In genomic region chr12:123856681-123857080, GRCh38 we compare ENCODE assay signal across 18 cellular contexts.
A peak's percentile ranks its signal among the peaks of the same experiment; 100 is the strongest.
DNase-seq lines count a peak whose midpoint lies in the region; ATAC-seq, FAIRE-seq and TF ChIP-seq lines count a peak whose summit lies in the region.
"Had no signal": no experiment of that assay in that cellular context is flagged by ENCODE, and none has a peak within 500 bp of the region (broad histone marks: within the 10 kb centered on the region; RNA-seq: fewer than 3 reads in every experiment).

No MANE protein-coding gene starts in this region.

- H3K4me1 Mint-ChIP-seq in WTC11: no peaks in the 10 kb centered on the region
- H3K4me1 Mint-ChIP-seq in nephron progenitor cell: peaks cover 11% of the 10 kb centered on the region
- H3K4me1 Mint-ChIP-seq in activated naive CD4-positive, alpha-beta T cell treated with anti-CD3 and anti-CD28 coated beads, Interleukin-2, amount 10 ng/mL, durations not matched to agents 7 days and 5 days: no peaks in the 10 kb centered on the region
- H3K4me1 Mint-ChIP-seq: CD4-positive, CD25-positive, alpha-beta regulatory T cell; CD8-positive, alpha-beta memory T cell had no signal

- no peaks in the 10 kb centered on the region for H3K9me3 Mint-ChIP-seq in WTC11
- no peaks in the 10 kb centered on the region for H3K9me3 Mint-ChIP-seq in nephron progenitor cell
- no peaks in the 10 kb centered on the region for H3K9me3 Mint-ChIP-seq in activated naive CD4-positive, alpha-beta T cell treated with anti-CD3 and anti-CD28 coated beads, Interleukin-2, amount 10 ng/mL, durations not matched to agents 7 days and 5 days
- H3K9me3 Mint-ChIP-seq: CD4-positive, CD25-positive, alpha-beta regulatory T cell; CD8-positive, alpha-beta memory T cell had no signal

- no peak for ATAC-seq in WTC11

- CTCF ChIA-PET in WTC11 (lab: Charles Lee): no interaction called here
- CTCF ChIA-PET in activated naive CD4-positive, alpha-beta T cell treated with anti-CD3 and anti-CD28 coated beads, Interleukin-2, amount 10 ng/mL, durations not matched to agents 7 days and 5 days (lab: Charles Lee): no interaction called here

- DNase-seq in WTC11 (ENCODE audit: low spot score) (no peak), dedifferentiated amniotic fluid mesenchymal stem cell (ENCODE audit: extremely low spot score) (no peak), nephron progenitor cell (no peak)
- no peak for DNase-seq in activated naive CD4-positive, alpha-beta T cell treated with anti-CD3 and anti-CD28 coated beads, Interleukin-2, amount 10 ng/mL, durations not matched to agents 7 days and 5 days
- DNase-seq: ACHN; BE2C; C1 segment of cervical spinal cord; CD4-positive, CD25-positive, alpha-beta regulatory T cell; CD8-positive, alpha-beta memory T cell; COR-L47; DMS 273 treated with DMSO at 0.1 percent for 48 hours; DMS53; DND-41; EL had no signal

- H3K27me3 Mint-ChIP-seq in WTC11 (ENCODE audit: low read depth) (no peaks in the 10 kb centered on the region; the same call in none of the 2 replicates), nephron progenitor cell (ENCODE audit: low read depth, poor library complexity) (peaks cover 11% of the 10 kb centered on the region)
- no peaks in the 10 kb centered on the region for H3K27me3 Mint-ChIP-seq in activated naive CD4-positive, alpha-beta T cell treated with anti-CD3 and anti-CD28 coated beads, Interleukin-2, amount 10 ng/mL, durations not matched to agents 7 days and 5 days

- TF ChIP-seq CTCF in WTC11 (IDR thresholded peaks at IDR 0.05): no peak
- TF ChIP-seq CTCF in nephron progenitor cell (IDR thresholded peaks at IDR 0.05): no peak

- H3K4me3 Mint-ChIP-seq in WTC11 (no peak overlapping the region), nephron progenitor cell (no peak overlapping the region)
- no peak overlapping the region for H3K4me3 Mint-ChIP-seq in activated naive CD4-positive, alpha-beta T cell treated with anti-CD3 and anti-CD28 coated beads, Interleukin-2, amount 10 ng/mL, durations not matched to agents 7 days and 5 days
- H3K4me3 Mint-ChIP-seq: CD4-positive, CD25-positive, alpha-beta regulatory T cell; CD8-positive, alpha-beta memory T cell had no signal

- POLR2A ChIA-PET in WTC11 (lab: Charles Lee): no interaction called here

- H3K27ac Mint-ChIP-seq in WTC11: no peak overlapping the region
- no peak overlapping the region for H3K27ac Mint-ChIP-seq in nephron progenitor cell
- H3K27ac Mint-ChIP-seq in activated naive CD4-positive, alpha-beta T cell treated with anti-CD3 and anti-CD28 coated beads, Interleukin-2, amount 10 ng/mL, durations not matched to agents 7 days and 5 days: no peak overlapping the region
- H3K27ac Mint-ChIP-seq: CD4-positive, CD25-positive, alpha-beta regulatory T cell; CD8-positive, alpha-beta memory T cell had no signal

- no peaks in the 10 kb centered on the region for H3K36me3 Mint-ChIP-seq in WTC11
- H3K36me3 Mint-ChIP-seq in nephron progenitor cell (ENCODE audit: low read depth): no peaks in the 10 kb centered on the region
- no peaks in the 10 kb centered on the region for H3K36me3 Mint-ChIP-seq in activated naive CD4-positive, alpha-beta T cell treated with anti-CD3 and anti-CD28 coated beads, Interleukin-2, amount 10 ng/mL, durations not matched to agents 7 days and 5 days
- H3K36me3 Mint-ChIP-seq: CD4-positive, CD25-positive, alpha-beta regulatory T cell; CD8-positive, alpha-beta memory T cell had no signal

- peak; percentile 99 for FAIRE-seq in G401.6 (lab: Jason Lieb, UNC)
- FAIRE-seq in islet of Langerhans (lab: Jason Lieb, UNC): peak; percentile 17
- FAIRE-seq: GM12891, GM19239 had no signal

TF ChIP-seq in WTC11, 78 proteins besides CTCF, POLR2A, EP300 and RAD21:
- TF ChIP-seq GTF2I (CRISPR knock-in tag; conservative IDR thresholded peaks at IDR 0.05) (no peak), HMGA2 (CRISPR knock-in tag; IDR thresholded peaks at IDR 0.05) (peak; percentile 99)
